25 cellular contexts compared by ENCODE assay signal in the genomic region with DNA sequence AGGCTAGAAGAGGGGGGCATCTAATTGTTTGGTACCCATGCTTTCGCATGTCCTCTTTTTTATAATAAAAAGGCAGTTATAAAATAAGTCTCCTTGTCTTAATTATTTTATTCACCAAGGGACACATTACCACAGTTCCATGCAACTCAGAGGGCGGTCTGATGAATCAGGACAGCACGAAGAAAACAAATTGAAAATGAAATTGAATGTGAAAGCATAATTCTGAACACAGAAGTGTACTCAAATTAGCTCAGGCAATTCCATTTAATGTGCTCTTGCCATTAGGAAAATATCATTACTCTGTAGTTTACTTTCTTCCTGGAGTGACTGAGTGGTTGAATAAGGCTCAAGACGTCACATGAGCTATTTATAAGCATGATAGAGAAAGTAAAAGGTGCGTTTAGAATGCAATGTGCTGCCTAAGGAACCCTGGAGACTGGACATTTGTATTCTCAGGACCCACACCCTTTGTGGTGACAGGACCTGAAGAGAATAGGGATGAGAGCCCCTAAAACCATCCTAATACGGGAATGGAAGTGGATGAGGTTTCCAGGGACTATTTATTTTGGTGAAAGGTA. TPM values are rescaled to one million over a fixed set of nuclear protein-coding genes. Genes with fewer than 3 reads are reported as not detected.
DNase-seq lines count a peak whose midpoint lies in the region; ATAC-seq and TF ChIP-seq lines count a peak whose summit lies in the region.
"Had no signal": no experiment of that assay in that cellular context is flagged by ENCODE, and none has a peak within 500 bp of the region (broad histone marks: within the 10 kb centered on the region; RNA-seq: fewer than 3 reads in every experiment).

No MANE protein-coding gene starts in this region.

- no peaks in the 10 kb centered on the region for H3K4me1 ChIP-seq in PC-9 (replicated peaks; ENCODE audit: insufficient read depth)
- H3K4me1 ChIP-seq: psoas muscle had no signal

- no peak for DNase-seq in PC-9
- no peak for DNase-seq in stimulated activated CD4-positive, alpha-beta T cell treated with anti-CD3 and anti-CD28 coated beads, Interleukin-12 subunit alpha, Interleukin-12 subunit beta, amount 100 ng/mL, for 4 hours
- DNase-seq in germinal center (ENCODE audit: low spot score) = no peak
- no peak for DNase-seq in NCI-H1105 treated with DMSO at 0.1 percent for 48 hours (lab: John Stamatoyannopoulos, UW)
- DNase-seq: activated CD4-positive, CD25-positive, alpha-beta regulatory T cell treated with anti-CD3 and anti-CD28 coated beads, Interleukin-2, amount 50 U/mL, for 72 hours; activated CD8-positive, alpha-beta memory T cell treated with anti-CD3 and anti-CD28 coated beads, Interleukin-2, amount 50 U/mL, for 48 hours; activated naive CD4-positive, alpha-beta T cell; aorta; BE2C; foreskin fibroblast; H9; naive thymus-derived CD8-positive, alpha-beta T cell; NCI-H1048; NCI-H2227 treated with DMSO at 0.1 percent for 48 hours; psoas muscle; T1000 had no signal

- CTCF ChIA-PET in PC-9 (lab: Charles Lee) = no interaction called here

- no peak for TF ChIP-seq EP300 in neural cell (conservative IDR thresholded peaks at IDR 0.05; ENCODE audit: poor library complexity, severe bottlenecking)

- ATAC-seq in GM19395 (IDR thresholded peaks at IDR 0.05; ENCODE audit: unreplicated experiment) (peak; percentile 58), HG02885 (IDR thresholded peaks at IDR 0.05; ENCODE audit: poor library complexity, unreplicated experiment) (peak; percentile 77), GM19035 (IDR thresholded peaks at IDR 0.05; ENCODE audit: unreplicated experiment) (no peak)
- ATAC-seq: K562; naive thymus-derived CD8-positive, alpha-beta T cell; psoas muscle had no signal

- H3K9me2 ChIP-seq in PC-9 (ENCODE audit: insufficient read depth) (no peaks in the 10 kb centered on the region), neural cell (ENCODE audit: insufficient read depth, low read length) (no peaks in the 10 kb centered on the region)

- TF ChIP-seq RAD21 in neural cell (conservative IDR thresholded peaks at IDR 0.05) = no peak

- H4K20me1 ChIP-seq in PC-9 (ENCODE audit: insufficient read depth) = no peaks in the 10 kb centered on the region
- H4K20me1 ChIP-seq in neural cell (ENCODE audit: insufficient read depth) = no peaks in the 10 kb centered on the region

- no peak overlapping the region for H3K27ac ChIP-seq in PC-9
- peak overlapping the region; percentile 31 for H3K27ac ChIP-seq in neural cell (ENCODE audit: low read length)
- H3K27ac ChIP-seq: HL-60, psoas muscle had no signal

- no peaks in the 10 kb centered on the region for H3K27me3 ChIP-seq in PC-9 (ENCODE audit: insufficient read depth, low read depth)
- no peaks in the 10 kb centered on the region for H3K27me3 ChIP-seq in neural cell (ENCODE audit: insufficient read depth, low read depth, low read length)
- H3K27me3 ChIP-seq: BE2C had no signal

- H3K9me3 ChIP-seq in PC-9 (ENCODE audit: insufficient read depth, low read depth) = no peaks in the 10 kb centered on the region
- no peaks in the 10 kb centered on the region for H3K9me3 ChIP-seq in neural cell (ENCODE audit: low read length)
- H3K9me3 ChIP-seq: BE2C, psoas muscle had no signal

- H3K9ac ChIP-seq in neural cell (ENCODE audit: low read length) = no peak overlapping the region

- intact Hi-C loops in PC-9 (cut with micrococcal nuclease; ENCODE audit: unreplicated experiment) = no loop called here

- no TSS peak for BruUV-seq in PC-9 (replicated peaks; lab: Mats Ljungman, UMichigan)

- no peak for TF ChIP-seq CTCF in PC-9 (conservative IDR thresholded peaks at IDR 0.05)
- TF ChIP-seq CTCF in neural cell (IDR thresholded peaks at IDR 0.05; ENCODE audit: poor library complexity, severe bottlenecking) = no peak

- no peak overlapping the region for H3K4me2 ChIP-seq in PC-9
- no peak overlapping the region for H3K4me2 ChIP-seq in neural cell (ENCODE audit: low read length)

- H2AFZ ChIP-seq in PC-9 (peak overlapping the region; percentile 30; the same call in 1 of the 2 replicates), neural cell (ENCODE audit: low read depth, low read length) (no peak overlapping the region)

- POLR2A ChIA-PET in PC-9 (lab: Charles Lee; ENCODE audit: unreplicated experiment) = no interaction called here

- H3K79me2 ChIP-seq in PC-9 (ENCODE audit: low read depth) (no peaks in the 10 kb centered on the region), neural cell (replicated peaks; ENCODE audit: insufficient read depth, low read length) (no peaks in the 10 kb centered on the region)

- H3K36me3 ChIP-seq in PC-9 (ENCODE audit: low read depth) (no peaks in the 10 kb centered on the region), neural cell (ENCODE audit: insufficient read depth, low read length) (no peaks in the 10 kb centered on the region)
- H3K36me3 ChIP-seq: BE2C had no signal

- H3F3A ChIP-seq in PC-9 (ENCODE audit: insufficient read depth, low read depth) = no peaks in the 10 kb centered on the region
- no peaks in the 10 kb centered on the region for H3F3A ChIP-seq in neural cell (ENCODE audit: insufficient read depth, low read length, poor library complexity, severe bottlenecking)

- H3K4me3 ChIP-seq in PC-9 (no peak overlapping the region), neural cell (ENCODE audit: low read length) (no peak overlapping the region)
- H3K4me3 ChIP-seq: K562, lung, psoas muscle had no signal

TF ChIP-seq in neural cell, 6 proteins besides CTCF, POLR2A, EP300 and RAD21:
- TF ChIP-seq TAF1 (IDR thresholded peaks at IDR 0.05; ENCODE audit: low read depth) (no peak), MXI1 (conservative IDR thresholded peaks at IDR 0.05; ENCODE audit: poor library complexity, severe bottlenecking) (no peak), POLR2AphosphoS5 (IDR thresholded peaks at IDR 0.05) (peak; percentile 27)

RNA-seq across cellular contexts. Expression of a gene that starts 59.6 kb away (rescaled TPM):
- total RNA-seq in PC-9 (2021) = not detected in 2 replicates
- polyA plus RNA-seq in neural cell = not detected in 2 replicates
- not detected in 2 replicates for polyA minus RNA-seq in neural cell
- total RNA-seq: aorta; chondrocyte; H9; K562; lung; naive thymus-derived CD8-positive, alpha-beta T cell; psoas muscle; ureter had no signal
- polyA plus RNA-seq: aorta; K562; lung; naive thymus-derived CD8-positive, alpha-beta T cell; psoas muscle had no signal
